In the genomic region with DNA sequence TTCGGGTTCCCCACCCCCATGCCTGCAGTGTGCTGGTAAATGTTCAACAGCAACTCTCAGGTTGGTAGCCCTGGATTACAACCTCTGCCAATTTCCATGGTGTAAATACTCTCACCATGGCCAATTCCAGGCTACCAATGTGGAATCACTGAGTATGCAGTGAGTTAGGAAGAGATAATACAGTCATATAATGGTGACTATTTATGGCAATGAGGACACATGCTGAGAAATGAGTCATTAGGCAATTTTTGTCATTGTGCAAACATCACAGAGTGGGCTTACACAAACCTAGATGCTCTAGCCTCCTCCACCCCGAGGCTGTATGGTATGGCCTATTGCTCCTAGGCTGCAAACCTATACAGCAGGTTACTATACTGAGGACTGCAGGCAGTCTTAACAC, we compare ENCODE assay signal across 1 cellular context.
A peak's percentile ranks its signal among the peaks of the same experiment; 100 is the strongest.
TF ChIP-seq lines count a peak whose summit lies in the region.

No MANE protein-coding gene starts in this region.

TF ChIP-seq in HepG2, 621 proteins besides CTCF, POLR2A, EP300 and RAD21 (continued from another document):
- TF ChIP-seq, protein P1, sequence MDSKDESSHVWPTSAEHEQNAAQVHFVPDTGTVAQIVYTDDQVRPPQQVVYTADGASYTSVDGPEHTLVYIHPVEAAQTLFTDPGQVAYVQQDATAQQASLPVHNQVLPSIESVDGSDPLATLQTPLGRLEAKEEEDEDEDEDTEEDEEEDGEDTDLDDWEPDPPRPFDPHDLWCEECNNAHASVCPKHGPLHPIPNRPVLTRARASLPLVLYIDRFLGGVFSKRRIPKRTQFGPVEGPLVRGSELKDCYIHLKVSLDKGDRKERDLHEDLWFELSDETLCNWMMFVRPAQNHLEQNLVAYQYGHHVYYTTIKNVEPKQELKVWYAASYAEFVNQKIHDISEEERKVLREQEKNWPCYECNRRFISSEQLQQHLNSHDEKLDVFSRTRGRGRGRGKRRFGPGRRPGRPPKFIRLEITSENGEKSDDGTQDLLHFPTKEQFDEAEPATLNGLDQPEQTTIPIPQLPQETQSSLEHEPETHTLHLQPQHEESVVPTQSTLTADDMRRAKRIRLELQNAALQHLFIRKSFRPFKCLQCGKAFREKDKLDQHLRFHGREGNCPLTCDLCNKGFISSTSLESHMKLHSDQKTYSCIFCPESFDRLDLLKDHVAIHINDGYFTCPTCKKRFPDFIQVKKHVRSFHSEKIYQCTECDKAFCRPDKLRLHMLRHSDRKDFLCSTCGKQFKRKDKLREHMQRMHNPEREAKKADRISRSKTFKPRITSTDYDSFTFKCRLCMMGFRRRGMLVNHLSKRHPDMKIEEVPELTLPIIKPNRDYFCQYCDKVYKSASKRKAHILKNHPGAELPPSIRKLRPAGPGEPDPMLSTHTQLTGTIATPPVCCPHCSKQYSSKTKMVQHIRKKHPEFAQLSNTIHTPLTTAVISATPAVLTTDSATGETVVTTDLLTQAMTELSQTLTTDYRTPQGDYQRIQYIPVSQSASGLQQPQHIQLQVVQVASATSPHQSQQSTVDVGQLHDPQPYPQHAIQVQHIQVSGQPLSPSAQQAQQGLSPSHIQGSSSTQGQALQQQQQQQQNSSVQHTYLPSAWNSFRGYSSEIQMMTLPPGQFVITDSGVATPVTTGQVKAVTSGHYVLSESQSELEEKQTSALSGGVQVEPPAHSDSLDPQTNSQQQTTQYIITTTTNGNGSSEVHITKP (CRISPR knock-in tag; IDR thresholded peaks at IDR 0.05; ENCODE audit: low read depth): peak; percentile 84; the same call in 1 of the 2 replicates
- no peak for TF ChIP-seq JUN (CRISPR knock-in tag; IDR thresholded peaks at IDR 0.05)
- peak; percentile 61 for TF ChIP-seq CEBPB (IDR thresholded peaks at IDR 0.05; ENCODE audit: borderline replicate concordance, low read depth, low read length)
- 0 out of 2 replicates have a peak, but pooled peaks have one; percentile 4 for TF ChIP-seq CEBPG (CRISPR knock-in tag; IDR thresholded peaks at IDR 0.05)
- peak; percentile 84 for TF ChIP-seq FOSL2 (CRISPR knock-in tag; IDR thresholded peaks at IDR 0.05)
- no peak for TF ChIP-seq MTF1 (CRISPR knock-in tag; IDR thresholded peaks at IDR 0.05)
- TF ChIP-seq CREB1 (IDR thresholded peaks at IDR 0.05): 0 out of 2 replicates have a peak, but pooled peaks have one; percentile 8
- TF ChIP-seq CREB1 (CRISPR knock-in tag; IDR thresholded peaks at IDR 0.05): no peak
TF ChIP-seq in HepG2: peak in this region for 6.
